ENCODE assay signal across 8 cellular contexts in genomic region chr3:190862209-190863118, GRCh38. TPM values are rescaled to one million over a fixed set of nuclear protein-coding genes. Genes with fewer than 3 reads are reported as not detected.
A peak's percentile ranks its signal among the peaks of the same experiment; 100 is the strongest.
DNase-seq lines count a peak whose midpoint lies in the region; ATAC-seq and TF ChIP-seq lines count a peak whose summit lies in the region.

Gene GMNC, minus strand, starts transcription at chr3:190862694. Its CDS starts 79 bp downstream, at chr3:190862615.

- TF ChIP-seq CTCF in VCaP (conservative IDR thresholded peaks at IDR 0.05) (no peak), lower leg skin (IDR thresholded peaks at IDR 0.05) (no peak)

- intact Hi-C loops in lower leg skin (cut with DNase I; ENCODE audit: low total_unique reads): no loop called here

- peak; percentile 89 for ATAC-seq in GM21447 (IDR thresholded peaks at IDR 0.05; ENCODE audit: unreplicated experiment)

- peaks cover 55% of the 10 kb centered on the region for H3K27me3 ChIP-seq in ectodermal cell (ENCODE audit: control insufficient read depth, insufficient read depth, low read length, poor library complexity, severe bottlenecking)

- WGBS in ectodermal cell, 2 experiments: 1% methylated on average over 58 of the region's 58 CpGs
- WGBS in lower leg skin, 2 donors: 4 to 5% methylated on average over 38 to 52 of the region's 58 CpGs

- H3K36me3 ChIP-seq in ectodermal cell (ENCODE audit: control insufficient read depth, insufficient read depth, low read length): no peaks in the 10 kb centered on the region

- no peaks in the 10 kb centered on the region for H3K9me3 ChIP-seq in ectodermal cell (ENCODE audit: control insufficient read depth, low read length)

- peak; percentile 59 for DNase-seq in EH (ENCODE audit: low read depth)
- peak; percentile 41 for DNase-seq in HS-5 (ENCODE audit: low read depth)
- DNase-seq in lower leg skin (ENCODE audit: low spot score in 2 of 2): peak; percentile 70 to 94
- peak; percentile 9 to 32 for DNase-seq in stimulated activated CD4-positive, alpha-beta T cell treated with anti-CD3 and anti-CD28 coated beads, Interleukin-2, amount 100 ng/mL, for 48 hours
- no peak for DNase-seq in GM19240 (ENCODE audit: insufficient read length, low spot score)

- H3K4me1 ChIP-seq in ectodermal cell (ENCODE audit: control insufficient read depth, insufficient read depth, low read length): no peaks in the 10 kb centered on the region

- H3K27ac ChIP-seq in VCaP: peak within 1 kb of the TSS; percentile 63; the same call in 1 of the 2 replicates
- H3K27ac ChIP-seq in ectodermal cell (ENCODE audit: insufficient read depth, low read depth, low read length, poor library complexity, severe bottlenecking): no peak within 1 kb of the TSS

- H3K4me3 ChIP-seq in ectodermal cell (ENCODE audit: insufficient read depth, low read depth, low read length) (peak within 1 kb of the TSS; percentile 54), lower leg skin (ENCODE audit: low read depth, poor library complexity, severe bottlenecking) (peak within 1 kb of the TSS; percentile 56)

- TF ChIP-seq POLR2A in lower leg skin (IDR thresholded peaks at IDR 0.05): no peak

RNA-seq across cellular contexts. Expression of gene GMNC, which starts in this region (rescaled TPM):
- 0.30 TPM for polyA plus RNA-seq in ectodermal cell (2013, experiment 1 of 4)
- 0.28 TPM for polyA plus RNA-seq in ectodermal cell (2013, experiment 2 of 4)
- 0.48 TPM for polyA plus RNA-seq in ectodermal cell (2013, experiment 3 of 4)
- polyA plus RNA-seq in ectodermal cell (2013, experiment 4 of 4): 0.61 TPM
- not detected for total RNA-seq in lower leg skin

Comparison
In these comparisons a context has a peak if more than half of its experiments do, and no peak if none do; other contexts are left out.
1. Peak in DNase-seq and H3K4me3 ChIP-seq in lower leg skin; RNA of the gene not detected or under 1 TPM.